Comparison of ENCODE assay signal across 9 cellular contexts in the genomic region with DNA sequence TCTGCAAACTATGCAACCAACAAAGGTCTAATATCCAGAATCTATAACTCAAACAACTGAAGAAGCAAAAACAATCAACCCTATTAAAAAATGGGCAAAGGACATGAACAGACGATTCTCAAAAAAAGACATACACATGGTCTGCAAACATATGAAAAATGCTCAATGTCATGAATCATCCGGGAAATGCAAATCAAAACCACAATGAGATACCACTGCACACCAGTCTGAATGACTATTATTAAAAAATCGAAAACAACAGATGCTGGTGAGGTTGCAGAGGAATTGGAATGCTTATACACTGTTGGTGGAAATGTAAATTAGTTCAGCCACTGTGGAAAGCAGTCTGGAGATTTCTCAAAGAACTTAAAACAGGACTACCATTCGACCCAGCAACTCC. TPM values are rescaled to one million over a fixed set of nuclear protein-coding genes. Genes with fewer than 3 reads are reported as not detected.
"Had no signal": no experiment of that assay in that cellular context is flagged by ENCODE, and none has a peak within 500 bp of the region (broad histone marks: within the 10 kb centered on the region; RNA-seq: fewer than 3 reads in every experiment).

No MANE protein-coding gene starts in this region.

RNA-seq across cellular contexts. Expression of a gene that starts 12.1 kb away (rescaled TPM):
- total RNA-seq: activated B cell treated with CpG ODN at 0.5 μM for 24 hours; activated naive CD4-positive, alpha-beta T cell treated with anti-CD3 and anti-CD28 coated beads for 36 hours; activated T-cell treated with anti-CD3 and anti-CD28 coated beads, Interleukin-2, amount 50 U/mL, for 4 hours; astrocyte; cardiac septum; MCF 10A; NCI-H460; PC-9; T-cell had no signal
